ENCODE assay signal across 2 cellular contexts in the genomic region with DNA sequence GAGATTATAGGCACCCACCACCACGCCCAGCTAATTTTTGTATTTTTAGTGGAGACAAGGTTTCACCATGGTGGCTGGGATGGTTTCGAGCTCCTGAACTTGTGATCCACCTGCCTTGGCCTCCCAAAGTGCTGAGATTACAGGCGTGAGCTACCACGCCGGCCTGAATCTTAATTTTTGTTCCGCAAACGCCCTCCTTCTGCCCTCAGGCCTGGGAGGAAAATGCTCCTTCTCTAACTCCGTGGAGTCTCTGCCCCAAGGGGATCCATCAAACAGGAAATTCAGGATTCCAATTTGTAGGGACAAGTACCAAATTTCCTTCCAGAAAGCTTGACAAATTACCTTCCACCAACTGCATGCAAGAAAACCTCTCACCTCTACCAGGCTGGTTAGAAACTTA.
TF ChIP-seq lines count a peak whose summit lies in the region.

No MANE protein-coding gene starts in this region.

TF ChIP-seq in GM23338, 12 proteins besides CTCF, POLR2A, EP300 and RAD21 (continues in another document):
- TF ChIP-seq JUNB (IDR thresholded peaks at IDR 0.05; ENCODE audit: unreplicated experiment) (no peak), CREB1 (CRISPR knock-in tag; IDR thresholded peaks at IDR 0.05; ENCODE audit: low read depth) (no peak), STAT1 (IDR thresholded peaks at IDR 0.05; ENCODE audit: unreplicated experiment) (no peak), POLR2AphosphoS5 (IDR thresholded peaks at IDR 0.05; ENCODE audit: low read depth) (no peak), ZNF114 (CRISPR knock-in tag; IDR thresholded peaks at IDR 0.05) (no peak), EZH2 (IDR thresholded peaks at IDR 0.05; ENCODE audit: low read depth, unreplicated experiment) (no peak), ZNF331 (CRISPR knock-in tag; IDR thresholded peaks at IDR 0.05; ENCODE audit: low read depth) (no peak), REST (IDR thresholded peaks at IDR 0.05; ENCODE audit: unreplicated experiment) (no peak)
- TF ChIP-seq, protein P1, sequence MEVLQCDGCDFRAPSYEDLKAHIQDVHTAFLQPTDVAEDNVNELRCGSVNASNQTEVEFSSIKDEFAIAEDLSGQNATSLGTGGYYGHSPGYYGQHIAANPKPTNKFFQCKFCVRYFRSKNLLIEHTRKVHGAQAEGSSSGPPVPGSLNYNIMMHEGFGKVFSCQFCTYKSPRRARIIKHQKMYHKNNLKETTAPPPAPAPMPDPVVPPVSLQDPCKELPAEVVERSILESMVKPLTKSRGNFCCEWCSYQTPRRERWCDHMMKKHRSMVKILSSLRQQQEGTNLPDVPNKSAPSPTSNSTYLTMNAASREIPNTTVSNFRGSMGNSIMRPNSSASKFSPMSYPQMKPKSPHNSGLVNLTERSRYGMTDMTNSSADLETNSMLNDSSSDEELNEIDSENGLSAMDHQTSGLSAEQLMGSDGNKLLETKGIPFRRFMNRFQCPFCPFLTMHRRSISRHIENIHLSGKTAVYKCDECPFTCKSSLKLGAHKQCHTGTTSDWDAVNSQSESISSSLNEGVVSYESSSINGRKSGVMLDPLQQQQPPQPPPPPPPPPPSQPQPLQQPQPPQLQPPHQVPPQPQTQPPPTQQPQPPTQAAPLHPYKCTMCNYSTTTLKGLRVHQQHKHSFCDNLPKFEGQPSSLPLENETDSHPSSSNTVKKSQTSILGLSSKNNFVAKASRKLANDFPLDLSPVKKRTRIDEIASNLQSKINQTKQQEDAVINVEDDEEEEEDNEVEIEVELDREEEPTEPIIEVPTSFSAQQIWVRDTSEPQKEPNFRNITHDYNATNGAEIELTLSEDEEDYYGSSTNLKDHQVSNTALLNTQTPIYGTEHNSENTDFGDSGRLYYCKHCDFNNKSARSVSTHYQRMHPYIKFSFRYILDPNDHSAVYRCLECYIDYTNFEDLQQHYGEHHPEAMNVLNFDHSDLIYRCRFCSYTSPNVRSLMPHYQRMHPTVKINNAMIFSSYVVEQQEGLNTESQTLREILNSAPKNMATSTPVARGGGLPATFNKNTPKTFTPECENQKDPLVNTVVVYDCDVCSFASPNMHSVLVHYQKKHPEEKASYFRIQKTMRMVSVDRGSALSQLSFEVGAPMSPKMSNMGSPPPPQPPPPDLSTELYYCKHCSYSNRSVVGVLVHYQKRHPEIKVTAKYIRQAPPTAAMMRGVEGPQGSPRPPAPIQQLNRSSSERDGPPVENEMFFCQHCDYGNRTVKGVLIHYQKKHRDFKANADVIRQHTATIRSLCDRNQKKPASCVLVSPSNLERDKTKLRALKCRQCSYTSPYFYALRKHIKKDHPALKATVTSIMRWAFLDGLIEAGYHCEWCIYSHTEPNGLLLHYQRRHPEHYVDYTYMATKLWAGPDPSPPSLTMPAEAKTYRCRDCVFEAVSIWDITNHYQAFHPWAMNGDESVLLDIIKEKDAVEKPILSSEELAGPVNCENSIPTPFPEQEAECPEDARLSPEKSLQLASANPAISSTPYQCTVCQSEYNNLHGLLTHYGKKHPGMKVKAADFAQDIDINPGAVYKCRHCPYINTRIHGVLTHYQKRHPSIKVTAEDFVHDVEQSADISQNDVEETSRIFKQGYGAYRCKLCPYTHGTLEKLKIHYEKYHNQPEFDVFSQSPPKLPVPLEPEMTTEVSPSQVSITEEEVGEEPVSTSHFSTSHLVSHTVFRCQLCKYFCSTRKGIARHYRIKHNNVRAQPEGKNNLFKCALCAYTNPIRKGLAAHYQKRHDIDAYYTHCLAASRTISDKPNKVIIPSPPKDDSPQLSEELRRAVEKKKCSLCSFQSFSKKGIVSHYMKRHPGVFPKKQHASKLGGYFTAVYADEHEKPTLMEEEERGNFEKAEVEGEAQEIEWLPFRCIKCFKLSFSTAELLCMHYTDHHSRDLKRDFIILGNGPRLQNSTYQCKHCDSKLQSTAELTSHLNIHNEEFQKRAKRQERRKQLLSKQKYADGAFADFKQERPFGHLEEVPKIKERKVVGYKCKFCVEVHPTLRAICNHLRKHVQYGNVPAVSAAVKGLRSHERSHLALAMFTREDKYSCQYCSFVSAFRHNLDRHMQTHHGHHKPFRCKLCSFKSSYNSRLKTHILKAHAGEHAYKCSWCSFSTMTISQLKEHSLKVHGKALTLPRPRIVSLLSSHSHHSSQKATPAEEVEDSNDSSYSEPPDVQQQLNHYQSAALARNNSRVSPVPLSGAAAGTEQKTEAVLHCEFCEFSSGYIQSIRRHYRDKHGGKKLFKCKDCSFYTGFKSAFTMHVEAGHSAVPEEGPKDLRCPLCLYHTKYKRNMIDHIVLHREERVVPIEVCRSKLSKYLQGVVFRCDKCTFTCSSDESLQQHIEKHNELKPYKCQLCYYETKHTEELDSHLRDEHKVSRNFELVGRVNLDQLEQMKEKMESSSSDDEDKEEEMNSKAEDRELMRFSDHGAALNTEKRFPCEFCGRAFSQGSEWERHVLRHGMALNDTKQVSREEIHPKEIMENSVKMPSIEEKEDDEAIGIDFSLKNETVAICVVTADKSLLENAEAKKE (CRISPR knock-in tag; IDR thresholded peaks at IDR 0.05) = no peak
- TF ChIP-seq, protein P2, sequence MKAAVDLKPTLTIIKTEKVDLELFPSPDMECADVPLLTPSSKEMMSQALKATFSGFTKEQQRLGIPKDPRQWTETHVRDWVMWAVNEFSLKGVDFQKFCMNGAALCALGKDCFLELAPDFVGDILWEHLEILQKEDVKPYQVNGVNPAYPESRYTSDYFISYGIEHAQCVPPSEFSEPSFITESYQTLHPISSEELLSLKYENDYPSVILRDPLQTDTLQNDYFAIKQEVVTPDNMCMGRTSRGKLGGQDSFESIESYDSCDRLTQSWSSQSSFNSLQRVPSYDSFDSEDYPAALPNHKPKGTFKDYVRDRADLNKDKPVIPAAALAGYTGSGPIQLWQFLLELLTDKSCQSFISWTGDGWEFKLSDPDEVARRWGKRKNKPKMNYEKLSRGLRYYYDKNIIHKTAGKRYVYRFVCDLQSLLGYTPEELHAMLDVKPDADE (IDR thresholded peaks at IDR 0.05) = no peak

TF ChIP-seq in HepG2, 621 proteins besides CTCF, POLR2A, EP300 and RAD21:
- no peak for TF ChIP-seq ZKSCAN8 (CRISPR knock-in tag; IDR thresholded peaks at IDR 0.05; ENCODE audit: borderline replicate concordance)
- no peak for TF ChIP-seq MIER3 (CRISPR knock-in tag; IDR thresholded peaks at IDR 0.05; ENCODE audit: borderline replicate concordance)
- TF ChIP-seq KDM4B (CRISPR knock-in tag; IDR thresholded peaks at IDR 0.05) = no peak
- TF ChIP-seq ZNF646 (CRISPR knock-in tag; IDR thresholded peaks at IDR 0.05) = no peak
- TF ChIP-seq HMG20B (CRISPR knock-in tag; conservative IDR thresholded peaks at IDR 0.05) = no peak
- TF ChIP-seq KAT8 (CRISPR knock-in tag; IDR thresholded peaks at IDR 0.05) = 0 out of 2 replicates have a peak, but pooled peaks have one; percentile 2
- no peak for TF ChIP-seq FOXK2 (IDR thresholded peaks at IDR 0.05)
- no peak for TF ChIP-seq CHD2 (IDR thresholded peaks at IDR 0.05; ENCODE audit: low read depth, low read length)
